In genomic region chrX:2897690-2898623, GRCh38 we compare ENCODE assay signal across 8 cellular contexts. TPM values are rescaled to one million over a fixed set of nuclear protein-coding genes. Genes with fewer than 3 reads are reported as not detected.
DNase-seq lines count a peak whose midpoint lies in the region; ATAC-seq, FAIRE-seq and TF ChIP-seq lines count a peak whose summit lies in the region.
"Not testable (repeated sequence)": the region's sequence is repeated elsewhere in the genome, so short reads cannot be mapped to it uniquely, and the experiment has no call there.

No MANE protein-coding gene starts in this region.

- FAIRE-seq in HTR-8/SVneo (lab: Jason Lieb, UNC): peak; percentile 20
- FAIRE-seq in endothelial cell of umbilical vein (lab: Jason Lieb, UNC): peak; percentile 87
- FAIRE-seq in HepG2 (lab: Jason Lieb, UNC): peak; percentile 86

- 0% methylated on average over 9 of the region's 22 CpGs for WGBS in HepG2 (ENCODE audit: low lambda C conversion rate)

- not testable (repeated sequence) for DNase-seq in HTR-8/SVneo (ENCODE audit: insufficient read length, low spot score); activated T-cell treated with anti-CD3 and anti-CD28 coated beads, Interleukin-2, amount 50 U/mL, for 4 hours
- DNase-seq in Peyer's patch (peak in 2 of 3 donors; percentile 61 to 77), endothelial cell of umbilical vein (ENCODE audit: low read depth, low spot score) (peak; percentile 13), HepG2 (ENCODE audit: low spot score) (peak; percentile 50), retina (peak; percentile 12)

- TF ChIP-seq EP300 in HepG2 (IDR thresholded peaks at IDR 0.05; ENCODE audit: low read depth in 2 of 2, low read length in 2 of 2): peak in 1 of 2 experiments; percentile 15; a peak in 1 of 4 replicates
- not testable (repeated sequence) for TF ChIP-seq EP300 in HepG2 (CRISPR knock-in tag; IDR thresholded peaks at IDR 0.05; ENCODE audit: borderline replicate concordance)

- TF ChIP-seq CTCF in Peyer's patch (IDR thresholded peaks at IDR 0.05); endothelial cell of umbilical vein (IDR thresholded peaks at IDR 0.05; ENCODE audit: extremely low read depth in 1 of 2, insufficient read depth in 1 of 2, low read depth in 1 of 2, low read length in 2 of 2); HepG2 (CRISPR knock-in tag; IDR thresholded peaks at IDR 0.05): not testable (repeated sequence)

- intact Hi-C loops in endothelial cell of umbilical vein (cut with micrococcal nuclease): not testable (repeated sequence)
- intact Hi-C loops in HepG2 (cut with micrococcal nuclease; ENCODE audit: unreplicated experiment): loop anchor here (1.0 kb wide), 1 partner anchor 30 kb away; no protein-coding TSS in a partner anchor

- peak overlapping the region; percentile 54 for H2AFZ ChIP-seq in endothelial cell of umbilical vein (ENCODE audit: low read depth, low read length)
- H2AFZ ChIP-seq in HepG2 (ENCODE audit: low read length): peak overlapping the region; percentile 23

- not testable (repeated sequence) for H3K79me2 ChIP-seq in endothelial cell of umbilical vein (ENCODE audit: control insufficient read depth, insufficient read depth, low read length); HepG2 (ENCODE audit: insufficient read depth, low read length)

- POLR2A ChIA-PET in endothelial cell of umbilical vein (lab: Charles Lee): not testable (repeated sequence)
- POLR2A ChIA-PET in HepG2 (lab: Yijun Ruan, JAX): interaction anchor here (2.7 kb wide), 1 partner anchor 31 kb away, joined by 16 read pairs; the partner anchor contains the start of gene ARSD

- in situ Hi-C loops in HepG2 (cut with HindIII; ENCODE audit: extremely low pct_ligation_motif_present, low pct_unique_long_range_greater_than_20kb): not testable (repeated sequence)

- H3K4me3 ChIP-seq in BLaER1 treated with 17β-estradiol and CSF1 and Interleukin-3, amounts not matched to agents 10 nM and 100 nM: peak overlapping the region in 3 of 10 experiments; percentile 16 to 53 (median 27); a peak in 4 of 20 replicates
- H3K4me3 ChIP-seq in Peyer's patch (peak overlapping the region in 2 of 4 donors; percentile 7 to 37), HepG2 (replicated peaks in 1 of 3; ENCODE audit: insufficient read depth in 1 of 3, low read depth in 2 of 3, low read length in 3 of 3) (peak overlapping the region; percentile 52 to 68 (median 63); a peak in 5 of 6 replicates)
- H3K4me3 ChIP-seq in endothelial cell of umbilical vein (replicated peaks in 1 of 3; ENCODE audit: insufficient read depth in 1 of 3, low read depth in 1 of 3, low read length in 3 of 3): not testable (repeated sequence)

- not testable (repeated sequence) for H3K27me3 Mint-ChIP-seq in activated T-cell treated with anti-CD3 and anti-CD28 coated beads, Interleukin-2, amount 50 U/mL, for 4 hours (ENCODE audit: low read depth)

- TF ChIP-seq POLR2A in Peyer's patch (IDR thresholded peaks at IDR 0.05) (peak; percentile 16 to 40), HepG2 (IDR thresholded peaks at IDR 0.05; ENCODE audit: insufficient read depth in 1 of 2, low read depth in 2 of 2, low read length in 2 of 2) (peak in 1 of 2 experiments; percentile 56; a peak in 2 of 4 replicates)
- TF ChIP-seq POLR2A in endothelial cell of umbilical vein (IDR thresholded peaks at IDR 0.05; ENCODE audit: low read depth, low read length): not testable (repeated sequence)

- not testable (repeated sequence) for H3K9me1 ChIP-seq in endothelial cell of umbilical vein (replicated peaks; ENCODE audit: control insufficient read depth, extremely low read depth, insufficient read depth, low read length)

- not testable (repeated sequence) for H3K36me3 Mint-ChIP-seq in activated T-cell treated with anti-CD3 and anti-CD28 coated beads, Interleukin-2, amount 50 U/mL, for 4 hours (ENCODE audit: insufficient read depth)

- ATAC-seq in GM19452 (IDR thresholded peaks at IDR 0.05; ENCODE audit: unreplicated experiment) (peak; percentile 78), HepG2 (peak; percentile 89)
- peak; percentile 10 to 32 for ATAC-seq in activated T-cell treated with anti-CD3 and anti-CD28 coated beads, Interleukin-2, amount 50 U/mL, for 4 hours

- H3K27ac ChIP-seq in BLaER1 treated with 17β-estradiol and CSF1 and Interleukin-3, amounts not matched to agents 10 nM and 100 nM: peak overlapping the region in 7 of 11 experiments; percentile 23 to 57 (median 46); a peak in 12 of 22 replicates
- H3K27ac ChIP-seq in Peyer's patch (peak overlapping the region in 2 of 4 donors; percentile 71 to 86), HepG2 (ENCODE audit: extremely low read length, insufficient read depth, low read length) (peak overlapping the region; percentile 93)
- H3K27ac ChIP-seq in endothelial cell of umbilical vein (ENCODE audit: insufficient read depth, low read depth, low read length): not testable (repeated sequence)

- H3K9me3 Mint-ChIP-seq in activated T-cell treated with anti-CD3 and anti-CD28 coated beads, Interleukin-2, amount 50 U/mL, for 4 hours: not testable (repeated sequence)

- not testable (repeated sequence) for TF ChIP-seq RAD21 in HepG2 (CRISPR knock-in tag; IDR thresholded peaks at IDR 0.05)

- CTCF ChIA-PET in endothelial cell of umbilical vein (lab: Charles Lee); HepG2 (lab: Yijun Ruan, JAX; ENCODE audit: low intra/inter-chr PET ratio, low total read pairs): not testable (repeated sequence)

- H3K27me3 ChIP-seq in BLaER1 treated with 17β-estradiol and CSF1 and Interleukin-3, amounts not matched to agents 10 nM and 100 nM; Peyer's patch; endothelial cell of umbilical vein (ENCODE audit: control insufficient read depth in 2 of 2, insufficient read depth in 2 of 2, low read length in 2 of 2); HepG2 (ENCODE audit: control insufficient read depth in 1 of 2, insufficient read depth in 2 of 2, low read length in 2 of 2): not testable (repeated sequence)

- H4K20me1 ChIP-seq in BLaER1 treated with 17β-estradiol and CSF1 and Interleukin-3, amounts not matched to agents 10 nM and 100 nM; endothelial cell of umbilical vein (replicated peaks; ENCODE audit: control insufficient read depth, extremely low read depth, insufficient read depth, low read length); HepG2 (ENCODE audit: insufficient read depth, low read length): not testable (repeated sequence)

- peak overlapping the region in 8 of 11 experiments; percentile 4 to 49 (median 30); a peak in 8 of 22 replicates for H3K9ac ChIP-seq in BLaER1 treated with 17β-estradiol and CSF1 and Interleukin-3, amounts not matched to agents 10 nM and 100 nM
- H3K9ac ChIP-seq in endothelial cell of umbilical vein (replicated peaks; ENCODE audit: extremely low read depth, insufficient read depth, low read length): not testable (repeated sequence)
- peak overlapping the region; percentile 68 for H3K9ac ChIP-seq in HepG2 (ENCODE audit: insufficient read depth, low read depth, low read length)

- not testable (repeated sequence) for H3K9me3 ChIP-seq in BLaER1 treated with 17β-estradiol and CSF1 and Interleukin-3, amounts not matched to agents 10 nM and 100 nM (replicated peaks in 1 of 11); Peyer's patch; endothelial cell of umbilical vein (replicated peaks; ENCODE audit: control insufficient read depth, insufficient read depth, low read length); HepG2 (ENCODE audit: low read length)

- H3K4me1 ChIP-seq in BLaER1 treated with 17β-estradiol and CSF1 and Interleukin-3, amounts not matched to agents 10 nM and 100 nM: peaks cover 25 to 57% (median 41%) of the 10 kb centered on the region in 10 experiments
- not testable (repeated sequence) for H3K4me1 ChIP-seq in Peyer's patch; endothelial cell of umbilical vein (ENCODE audit: control insufficient read depth, extremely low read depth, insufficient read depth, low read length)
- H3K4me1 ChIP-seq in HepG2 (ENCODE audit: insufficient read depth, low read length): peaks cover 17% of the 10 kb centered on the region

- not testable (repeated sequence) for H3K4me1 Mint-ChIP-seq in activated T-cell treated with anti-CD3 and anti-CD28 coated beads, Interleukin-2, amount 50 U/mL, for 4 hours (ENCODE audit: low read depth)

- H3K4me3 Mint-ChIP-seq in activated T-cell treated with anti-CD3 and anti-CD28 coated beads, Interleukin-2, amount 50 U/mL, for 4 hours: peak overlapping the region; percentile 16

- BruUV-seq in endothelial cell of umbilical vein (replicated peaks; lab: Mats Ljungman, UMichigan): not testable (repeated sequence)
- BruUV-seq in HepG2 (replicated peaks; lab: Mats Ljungman, UMichigan): TSS peak; percentile 85

- H3K36me3 ChIP-seq in BLaER1 treated with 17β-estradiol and CSF1 and Interleukin-3, amounts not matched to agents 10 nM and 100 nM; Peyer's patch; endothelial cell of umbilical vein (ENCODE audit: control insufficient read depth in 2 of 2, extremely low read depth in 1 of 2, insufficient read depth in 2 of 2, low read length in 2 of 2); HepG2 (replicated peaks in 1 of 2; ENCODE audit: control insufficient read depth in 1 of 2, insufficient read depth in 2 of 2, low read length in 2 of 2): not testable (repeated sequence)

- dilution Hi-C loops in endothelial cell of umbilical vein (cut with MboI; ENCODE audit: extremely low pct_ligation_motif_present, low sequenced_read_pairs): not testable (repeated sequence)

- H3K4me2 ChIP-seq in BLaER1 treated with 17β-estradiol and CSF1 and Interleukin-3, amounts not matched to agents 10 nM and 100 nM: peak overlapping the region; percentile 59 to 84 (median 80)
- not testable (repeated sequence) for H3K4me2 ChIP-seq in endothelial cell of umbilical vein (ENCODE audit: insufficient read depth, low read length)
- H3K4me2 ChIP-seq in HepG2 (ENCODE audit: low read depth, low read length): peak overlapping the region; percentile 87

RNA-seq across cellular contexts. Expression of gene ARSD, which starts 31.2 kb away (rescaled TPM):
- 10 to 100 TPM; 11.6 to 87.4 (median 60.0) TPM for total RNA-seq in Peyer's patch
- 1 to 10 TPM in 1 of 3 donors, under 1 TPM in 2; 0.61 to 1.0 (median 0.73) TPM for total RNA-seq in activated T-cell treated with anti-CD3 and anti-CD28 coated beads, Interleukin-2, amount 50 U/mL, for 4 hours
- total RNA-seq in endothelial cell of umbilical vein: 16.4 and 18.6 TPM in 2 replicates
- polyA plus RNA-seq in endothelial cell of umbilical vein: 15.5 and 17.3 TPM in 2 replicates
- polyA plus RNA-seq in endothelial cell of umbilical vein (2011; cell fraction: cytosol; rRNA removed): 9.6 and 11.4 TPM in 2 replicates
- 12.5 and 15.4 TPM in 2 replicates for polyA plus RNA-seq in endothelial cell of umbilical vein (2011; cell fraction: nucleus; rRNA removed)
- polyA plus RNA-seq in endothelial cell of umbilical vein (2012): 13.6 and 14.6 TPM in 2 replicates
- 31.2 and 33.3 TPM in 2 replicates for polyA minus RNA-seq in endothelial cell of umbilical vein
- 4.4 TPM for polyA minus RNA-seq in endothelial cell of umbilical vein (2011; cell fraction: cytosol; rRNA and poly(A)+ RNA removed)
- 9.2 and 9.4 TPM in 2 replicates for polyA minus RNA-seq in endothelial cell of umbilical vein (2011; cell fraction: nucleus; rRNA and poly(A)+ RNA removed)
- total RNA-seq in HepG2 (2016; rRNA removed; fragmentation: Illumina TruSeq; extraction: Trizol): 2.0 and 4.8 TPM in 2 replicates
- total RNA-seq in HepG2 (2016; cell fraction: cytosol; rRNA removed; fragmentation: Illumina TruSeq; extraction: Trizol; ENCODE audit: low read depth): 0.81 and 1.1 TPM in 2 replicates
- total RNA-seq in HepG2 (2016; cell fraction: insoluble cytoplasmic fraction; rRNA removed; fragmentation: Illumina TruSeq; extraction: Trizol): 1.7 and 5.2 TPM in 2 replicates
- 1.2 and 2.1 TPM in 2 replicates for total RNA-seq in HepG2 (2016; cell fraction: membrane; rRNA removed; fragmentation: Illumina TruSeq; extraction: Trizol)
- 4.5 and 6.6 TPM in 2 replicates for total RNA-seq in HepG2 (2016; cell fraction: nucleus; rRNA removed; fragmentation: Illumina TruSeq; extraction: Trizol)
- polyA plus RNA-seq in HepG2 (2011; rRNA removed): 6.4 and 6.8 TPM in 2 replicates
- 4.9 and 5.9 TPM in 2 replicates for polyA plus RNA-seq in HepG2 (2011; cell fraction: cytosol; rRNA removed)
- polyA plus RNA-seq in HepG2 (2011; cell fraction: nucleus; rRNA removed): 7.0 and 9.4 TPM in 2 replicates
- polyA plus RNA-seq in HepG2 (2012): 5.4 and 5.6 TPM in 2 replicates
- polyA plus RNA-seq in HepG2 (2016; cell fraction: cytosol; fragmentation: Illumina TruSeq; extraction: Trizol; ENCODE audit: low read depth): 0.72 and 1.0 TPM in 2 replicates
- 1.6 and 2.2 TPM in 2 replicates for polyA plus RNA-seq in HepG2 (2016; cell fraction: insoluble cytoplasmic fraction; fragmentation: Illumina TruSeq; extraction: Trizol; ENCODE audit: low read depth)
- 1.0 and 1.2 TPM in 2 replicates for polyA plus RNA-seq in HepG2 (2016; cell fraction: membrane; fragmentation: Illumina TruSeq; extraction: Trizol; ENCODE audit: low read depth)
- 6.4 and 7.4 TPM in 2 replicates for polyA plus RNA-seq in HepG2 (2016; cell fraction: nucleus; fragmentation: Illumina TruSeq; extraction: Trizol; ENCODE audit: insufficient read depth, low read depth)
- 8.9 and 31.5 TPM in 2 replicates for polyA minus RNA-seq in HepG2 (2011; rRNA and poly(A)+ RNA removed; ENCODE audit: low replicate concordance)
- 7.2 and 7.8 TPM in 2 replicates for polyA minus RNA-seq in HepG2 (2011; cell fraction: cytosol; rRNA and poly(A)+ RNA removed)
- polyA minus RNA-seq in HepG2 (2011; cell fraction: nucleus; rRNA and poly(A)+ RNA removed): 6.8 and 7.2 TPM in 2 replicates

Comparison
In these comparisons a context has a peak if more than half of its experiments do, and no peak if none do; other contexts are left out.
1. ATAC-seq: peak in every context shown above with its lines; median percentile 89 in HepG2; 78 in GM19452; 21 in activated T-cell treated with anti-CD3 and anti-CD28 coated beads, Interleukin-2, amount 50 U/mL, for 4 hours.